Comparison of ENCODE assay signal across 9 cellular contexts in the genomic region with DNA sequence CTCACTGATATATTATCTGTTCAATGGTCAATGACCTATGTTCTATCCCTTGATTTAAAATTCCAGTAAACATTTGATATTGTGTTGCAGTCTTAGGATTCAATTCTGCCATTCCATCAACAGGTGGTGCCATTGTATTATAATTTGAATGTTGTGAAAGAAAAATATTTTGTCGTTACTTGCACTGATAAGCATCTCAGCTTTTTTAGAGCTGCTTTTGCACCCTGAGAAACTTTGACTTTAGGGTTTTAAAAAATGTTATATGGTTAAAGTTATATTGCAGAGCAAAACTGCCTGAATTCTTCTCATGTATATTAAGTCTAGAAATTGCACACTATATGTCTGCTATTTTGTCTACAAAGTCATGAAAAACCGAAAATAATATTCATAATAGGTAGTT. TPM values are rescaled to one million over a fixed set of nuclear protein-coding genes. Genes with fewer than 3 reads are reported as not detected.
DNase-seq lines count a peak whose midpoint lies in the region; ATAC-seq, FAIRE-seq and TF ChIP-seq lines count a peak whose summit lies in the region.
"Had no signal": no experiment of that assay in that cellular context is flagged by ENCODE, and none has a peak within 500 bp of the region (broad histone marks: within the 10 kb centered on the region; RNA-seq: fewer than 3 reads in every experiment).

No MANE protein-coding gene starts in this region.

- TF ChIP-seq POLR2A in GM12892 (IDR thresholded peaks at IDR 0.05; ENCODE audit: low read depth, low read length), result no peak

- H3K4me1 Mint-ChIP-seq in effector memory CD8-positive, alpha-beta T cell (ENCODE audit: low read depth in 2 of 2), result no peaks in the 10 kb centered on the region

- H3K27me3 Mint-ChIP-seq in effector memory CD8-positive, alpha-beta T cell, result peaks cover 61 to 80% of the 10 kb centered on the region in 2 donors

- FAIRE-seq in GM12892 (lab: Jason Lieb, UNC), result peak; percentile 50
- FAIRE-seq: colon had no signal

- peak; percentile 46 for ATAC-seq in effector memory CD8-positive, alpha-beta T cell (replicated peaks)
- no peak for ATAC-seq in GM21381 (IDR thresholded peaks at IDR 0.05; ENCODE audit: unreplicated experiment)
- ATAC-seq in activated CD4-positive, CD25-positive, alpha-beta regulatory T cell treated with anti-CD3 and anti-CD28 coated beads, Interleukin-2, amount 50 U/mL, for 24 hours, result no peak

- H3K9me3 Mint-ChIP-seq in effector memory CD8-positive, alpha-beta T cell, result no peaks in the 10 kb centered on the region

- H3K4me3 ChIP-seq in AG09309 (ENCODE audit: control insufficient read depth, low read depth, low read length), result no peak overlapping the region

- H3K4me3 Mint-ChIP-seq in effector memory CD8-positive, alpha-beta T cell, result no peak overlapping the region

- no peaks in the 10 kb centered on the region for H3K36me3 Mint-ChIP-seq in effector memory CD8-positive, alpha-beta T cell (ENCODE audit: insufficient read depth)

- no peak for DNase-seq in AG09309 (ENCODE audit: low read depth)
- DNase-seq in GM12892 (ENCODE audit: insufficient read length), result no peak
- peak; percentile 11 for DNase-seq in NCI-H526 treated with DMSO at 0.1 percent for 48 hours (lab: John Stamatoyannopoulos, UW)
- no peak for DNase-seq in effector memory CD8-positive, alpha-beta T cell
- DNase-seq in non-pigmented ciliary epithelial cell (ENCODE audit: low read depth), result peak; percentile 19
- no peak for DNase-seq in NK-92 treated with Interleukin-12 subunit alpha and Interleukin-12 subunit beta, amount 100 ng/mL, for 24 hours (lab: John Stamatoyannopoulos, UW)

- no peak overlapping the region for H3K27ac Mint-ChIP-seq in effector memory CD8-positive, alpha-beta T cell

- TF ChIP-seq CTCF in AG09309 (IDR thresholded peaks at IDR 0.05; ENCODE audit: control insufficient read depth, insufficient read depth, low read depth, low read length, missing control alignments), result peak; percentile 51

RNA-seq across cellular contexts. Expression of a gene that starts 18.8 kb away (rescaled TPM):
- polyA plus RNA-seq in GM12892 (2012; ENCODE audit: missing spikeins), result 12.4 TPM

Comparison
In these comparisons a context has a peak if more than half of its experiments do, and no peak if none do; other contexts are left out.
1. DNase-seq: peak in NCI-H526 treated with DMSO at 0.1 percent for 48 hours (single experiment) and non-pigmented ciliary epithelial cell (single experiment); none in AG09309 (single experiment), GM12892 (single experiment), effector memory CD8-positive, alpha-beta T cell (0 of 3) and NK-92 treated with Interleukin-12 subunit alpha and Interleukin-12 subunit beta, amount 100 ng/mL, for 24 hours (single experiment).